In genomic region chrX:7059214-7059838, GRCh38 we compare ENCODE assay signal across 11 cellular contexts.
A peak's percentile ranks its signal among the peaks of the same experiment; 100 is the strongest.
DNase-seq lines count a peak whose midpoint lies in the region; ATAC-seq and TF ChIP-seq lines count a peak whose summit lies in the region.
"Had no signal": no experiment of that assay in that cellular context is flagged by ENCODE, and none has a peak within 500 bp of the region (broad histone marks: within the 10 kb centered on the region; RNA-seq: fewer than 3 reads in every experiment).

No MANE protein-coding gene starts in this region.

- H4K20me1 ChIP-seq in OCI-LY7 (ENCODE audit: insufficient read depth, low read length), result no peaks in the 10 kb centered on the region

- H3K27me3 ChIP-seq in ascending aorta, result no peaks in the 10 kb centered on the region

- no peaks in the 10 kb centered on the region for H3K9me2 ChIP-seq in OCI-LY7 (ENCODE audit: insufficient read depth, low read length)

- no peaks in the 10 kb centered on the region for H3K27me3 Mint-ChIP-seq in activated CD4-positive, alpha-beta memory T cell treated with anti-CD3 and anti-CD28 coated beads, Interleukin-2, amount 10 ng/mL, durations not matched to agents 7 days and 5 days
- H3K27me3 Mint-ChIP-seq: brain had no signal

- DNase-seq in GM13976 (ENCODE audit: low spot score) (peak; percentile 71), OCI-LY7 (ENCODE audit: low spot score) (no peak), ascending aorta (ENCODE audit: low spot score in 2 of 2) (no peak), RWPE1 (ENCODE audit: low spot score) (no peak), cortex of kidney (lab: John Stamatoyannopoulos, UW) (no peak)
- DNase-seq in activated CD4-positive, alpha-beta memory T cell treated with anti-CD3 and anti-CD28 coated beads, Interleukin-2, amount 10 ng/mL, durations not matched to agents 7 days and 5 days, result no peak
- DNase-seq: glutamatergic neuron had no signal

- H3K79me2 ChIP-seq in OCI-LY7 (ENCODE audit: insufficient read depth, low read depth, low read length), result no peaks in the 10 kb centered on the region

- H3K27ac ChIP-seq in OCI-LY7 (ENCODE audit: low read depth, low read length, poor library complexity, severe bottlenecking) (no peak overlapping the region), ascending aorta (no peak overlapping the region), RWPE1 (no peak overlapping the region)

- CTCF ChIA-PET in activated CD4-positive, alpha-beta memory T cell treated with anti-CD3 and anti-CD28 coated beads, Interleukin-2, amount 10 ng/mL, durations not matched to agents 7 days and 5 days (lab: Charles Lee), result no interaction called here
- CTCF ChIA-PET in OCI-LY7 (lab: Charles Lee; ENCODE audit: unreplicated experiment) (interaction anchor here (1.5 kb wide), 1 partner anchor 14 kb away, joined by 3 read pairs; no protein-coding TSS in a partner anchor), RWPE1 (lab: Yijun Ruan, JAX) (no interaction called here)

- intact Hi-C loops in OCI-LY7 (cut with micrococcal nuclease; ENCODE audit: unreplicated experiment), result no loop called here
- intact Hi-C loops in ascending aorta (cut with DNase I), result no loop called here

- H3K4me1 Mint-ChIP-seq in activated CD4-positive, alpha-beta memory T cell treated with anti-CD3 and anti-CD28 coated beads, Interleukin-2, amount 10 ng/mL, durations not matched to agents 7 days and 5 days, result peaks cover 18% of the 10 kb centered on the region

- H3K36me3 ChIP-seq in OCI-LY7 (ENCODE audit: insufficient read depth, low read length) (peaks cover 25% of the 10 kb centered on the region), ascending aorta (peaks cover 3 to 15% of the 10 kb centered on the region in 2 donors)

- peaks cover 22% of the 10 kb centered on the region for H3K4me1 ChIP-seq in OCI-LY7 (ENCODE audit: insufficient read depth, low read length, poor library complexity, severe bottlenecking)
- no peaks in the 10 kb centered on the region for H3K4me1 ChIP-seq in ascending aorta

- no peaks in the 10 kb centered on the region for H3K9me3 Mint-ChIP-seq in activated CD4-positive, alpha-beta memory T cell treated with anti-CD3 and anti-CD28 coated beads, Interleukin-2, amount 10 ng/mL, durations not matched to agents 7 days and 5 days
- H3K9me3 Mint-ChIP-seq: nephron had no signal

- in situ Hi-C loops in GM13976 (cut with MboI; ENCODE audit: low sequenced_read_pairs, unreplicated experiment), result no loop called here

- H2AFZ ChIP-seq in OCI-LY7 (ENCODE audit: low read length), result no peak overlapping the region

- H3K36me3 Mint-ChIP-seq in activated CD4-positive, alpha-beta memory T cell treated with anti-CD3 and anti-CD28 coated beads, Interleukin-2, amount 10 ng/mL, durations not matched to agents 7 days and 5 days (ENCODE audit: low read depth), result peaks cover 16% of the 10 kb centered on the region

- TF ChIP-seq CTCF in GM13976 (IDR thresholded peaks at IDR 0.05; ENCODE audit: borderline replicate concordance, control extremely low read depth, extremely low read depth, insufficient read depth, missing control alignments), result no peak
- no peak for TF ChIP-seq CTCF in OCI-LY7 (conservative IDR thresholded peaks at IDR 0.05; ENCODE audit: low read length)
- TF ChIP-seq CTCF in ascending aorta (IDR thresholded peaks at IDR 0.05), result no peak
- TF ChIP-seq CTCF in RWPE1 (conservative IDR thresholded peaks at IDR 0.05; ENCODE audit: low read depth), result no peak

- peak overlapping the region; percentile 33 for H3K27ac Mint-ChIP-seq in activated CD4-positive, alpha-beta memory T cell treated with anti-CD3 and anti-CD28 coated beads, Interleukin-2, amount 10 ng/mL, durations not matched to agents 7 days and 5 days
- H3K27ac Mint-ChIP-seq: brain, nephron had no signal

- BruUV-seq in OCI-LY7 (replicated peaks; lab: Mats Ljungman, UMichigan), result no TSS peak

- no peak overlapping the region for H3K4me2 ChIP-seq in OCI-LY7 (ENCODE audit: low read length)

- H3K4me3 Mint-ChIP-seq in activated CD4-positive, alpha-beta memory T cell treated with anti-CD3 and anti-CD28 coated beads, Interleukin-2, amount 10 ng/mL, durations not matched to agents 7 days and 5 days, result no peak overlapping the region
- H3K4me3 Mint-ChIP-seq: brain, nephron had no signal

- ATAC-seq in GM19397 (IDR thresholded peaks at IDR 0.05; ENCODE audit: unreplicated experiment), result peak; percentile 91
- peak; percentile 91 for ATAC-seq in HG03045 (IDR thresholded peaks at IDR 0.05; ENCODE audit: unreplicated experiment)

- POLR2A ChIA-PET in activated CD4-positive, alpha-beta memory T cell treated with anti-CD3 and anti-CD28 coated beads, Interleukin-2, amount 10 ng/mL, durations not matched to agents 7 days and 5 days (lab: Charles Lee), result interaction anchor here (0.9 kb wide), 1 partner anchor 25 kb away, joined by 5 read pairs; no protein-coding TSS in a partner anchor
- POLR2A ChIA-PET in OCI-LY7 (lab: Charles Lee), result no interaction called here
- POLR2A ChIA-PET in RWPE1 (lab: Yijun Ruan, JAX; ENCODE audit: low non-redundant PET), result no interaction called here

- no peaks in the 10 kb centered on the region for H3K9me3 ChIP-seq in OCI-LY7 (ENCODE audit: low read length)
- H3K9me3 ChIP-seq in ascending aorta, result no peaks in the 10 kb centered on the region

- no peak overlapping the region for H3K4me3 ChIP-seq in OCI-LY7 (ENCODE audit: low read depth, low read length, poor library complexity, severe bottlenecking)
- no peak overlapping the region for H3K4me3 ChIP-seq in ascending aorta
